Comparison of ENCODE assay signal across 8 cellular contexts in genomic region chr5:172282277-172283019, GRCh38. TPM values are rescaled to one million over a fixed set of nuclear protein-coding genes. Genes with fewer than 3 reads are reported as not detected.
A peak's percentile ranks its signal among the peaks of the same experiment; 100 is the strongest.
DNase-seq lines count a peak whose midpoint lies in the region; ATAC-seq and TF ChIP-seq lines count a peak whose summit lies in the region.

No MANE protein-coding gene starts in this region.

- TF ChIP-seq CTCF in fibroblast of the aortic adventitia (IDR thresholded peaks at IDR 0.05; ENCODE audit: insufficient read depth, low read length) = no peak

- no peaks in the 10 kb centered on the region; the same call in 1 of the 2 replicates for H4K20me1 ChIP-seq in GM23248 (ENCODE audit: insufficient read depth)

- H3F3A ChIP-seq in GM23248 (ENCODE audit: insufficient read depth) = peaks cover 40% of the 10 kb centered on the region

- peaks cover 58% of the 10 kb centered on the region for H3K79me2 ChIP-seq in GM23248 (ENCODE audit: insufficient read depth)

- in situ Hi-C loops in GM23248 (cut with MboI) = no loop called here

- peak overlapping the region; percentile 93 for H3K4me2 ChIP-seq in GM23248 (ENCODE audit: unreplicated experiment)

- H3K9me3 ChIP-seq in GM23248 (ENCODE audit: low read depth) (no peaks in the 10 kb centered on the region), SJSA1 (replicated peaks) (0 out of 2 replicates have a peak, but pooled peaks cover 2% of the 10 kb centered on the region)

- peak overlapping the region; percentile 69 for H2AFZ ChIP-seq in GM23248

- H3K27me3 ChIP-seq in GM23248 (replicated peaks; ENCODE audit: insufficient read depth) (no peaks in the 10 kb centered on the region), SJSA1 (replicated peaks) (no peaks in the 10 kb centered on the region)

- no peak for ATAC-seq in HG02642 (IDR thresholded peaks at IDR 0.05; ENCODE audit: poor library complexity, unreplicated experiment)
- ATAC-seq in GM19455 (IDR thresholded peaks at IDR 0.05; ENCODE audit: unreplicated experiment) = no peak
- no peak for ATAC-seq in GM19397 (IDR thresholded peaks at IDR 0.05; ENCODE audit: unreplicated experiment)
- no peak for ATAC-seq in GM18519 (IDR thresholded peaks at IDR 0.05; ENCODE audit: low FRiP score, unreplicated experiment)

- H3K4me1 ChIP-seq in GM23248 (ENCODE audit: insufficient read depth) = peaks cover 27% of the 10 kb centered on the region
- H3K4me1 ChIP-seq in SJSA1 (replicated peaks) = peaks cover 38% of the 10 kb centered on the region

- peak overlapping the region; percentile 89 for H3K9ac ChIP-seq in GM23248

- DNase-seq in GM23248 (peak; percentile 67), SJSA1 (ENCODE audit: low read depth in 1 of 2, low spot score in 2 of 2) (peak in 1 of 2 experiments; percentile 46), fibroblast of the aortic adventitia (ENCODE audit: low read depth) (no peak), skeletal muscle cell (ENCODE audit: low read depth) (no peak)

- no peaks in the 10 kb centered on the region for H3K36me3 ChIP-seq in GM23248 (ENCODE audit: low read depth)
- peaks cover 8% of the 10 kb centered on the region for H3K36me3 ChIP-seq in SJSA1

- H3K4me3 ChIP-seq in GM23248 = peak overlapping the region; percentile 93
- peak overlapping the region; percentile 97 for H3K4me3 ChIP-seq in SJSA1
- peak overlapping the region; percentile 79 for H3K4me3 ChIP-seq in fibroblast of the aortic adventitia (ENCODE audit: low read depth, low read length)
- peak overlapping the region; percentile 84 for H3K4me3 ChIP-seq in skeletal muscle cell (ENCODE audit: low read depth, low read length)

- H3K9me2 ChIP-seq in GM23248 (ENCODE audit: insufficient read depth) = no peaks in the 10 kb centered on the region

- 1 to 2% methylated on average over 13 of the region's 13 CpGs for WGBS in GM23248 (ENCODE audit: low coverage in 1 of 2, low lambda C conversion rate in 2 of 2, missing lambda C conversion rate in 2 of 2), 2 experiments

- peak overlapping the region; percentile 82 for H3K27ac ChIP-seq in GM23248
- peak overlapping the region; percentile 49 for H3K27ac ChIP-seq in SJSA1

RNA-seq across cellular contexts. Expression of gene UBTD2, which starts 1.1 kb away (rescaled TPM):
- total RNA-seq in GM23248 (2014; rRNA removed; shearing (Covaris generic)) = 36.4 and 41.4 TPM in 2 replicates
- 16.7 and 17.3 TPM in 2 replicates for polyA plus RNA-seq in GM23248 (2016; fragmentation: Nextera tagmentation; extraction: Ambion mirVana)
- 44.0 and 63.4 TPM in 2 replicates for total RNA-seq in SJSA1 (2014; rRNA removed; shearing (Covaris generic))
- total RNA-seq in fibroblast of the aortic adventitia (ENCODE audit: low replicate concordance) = 21.5 and 28.4 TPM in 2 replicates
